1 cellular context compared by ENCODE assay signal in genomic region chr1:26970810-26971209, GRCh38.
TF ChIP-seq lines count a peak whose summit lies in the region.

No MANE protein-coding gene starts in this region.

TF ChIP-seq in K562, 482 proteins besides CTCF, POLR2A, EP300 and RAD21:
- TF ChIP-seq ZNF217 (CRISPR knock-in tag; IDR thresholded peaks at IDR 0.05): no peak
- TF ChIP-seq FOXA3 (CRISPR knock-in tag; conservative IDR thresholded peaks at IDR 0.05 in 1 of 2, IDR thresholded peaks at IDR 0.05 in 1 of 2): 0 out of 4 replicates have a peak, but pooled peaks of 1 of the 2 experiments have one; percentile 65
- no peak for TF ChIP-seq ETS2 (tag; IDR thresholded peaks at IDR 0.05; ENCODE audit: borderline replicate concordance, poor library complexity, severe bottlenecking)
- peak; percentile 80; the same call in 1 of the 2 replicates for TF ChIP-seq FOXJ2 (tag; IDR thresholded peaks at IDR 0.05)
- no peak for TF ChIP-seq ZNF23 (CRISPR knock-in tag; IDR thresholded peaks at IDR 0.05)
- no peak for TF ChIP-seq HDAC8 (tag; IDR thresholded peaks at IDR 0.05)
- TF ChIP-seq NFYB (IDR thresholded peaks at IDR 0.05; ENCODE audit: extremely low read depth, insufficient read length): no peak
- no peak for TF ChIP-seq ZBTB33 (CRISPR knock-in tag; IDR thresholded peaks at IDR 0.05)
